8 cellular contexts compared by ENCODE assay signal in genomic region chr7:77696057-77696642, GRCh38. TPM values are rescaled to one million over a fixed set of nuclear protein-coding genes. Genes with fewer than 3 reads are reported as not detected.
DNase-seq lines count a peak whose midpoint lies in the region; ATAC-seq and TF ChIP-seq lines count a peak whose summit lies in the region.

TSS of gene RSBN1L (plus strand) at chr7:77696459. CDS start at chr7:77696470, 11 bp downstream.

- CTCF ChIA-PET in OCI-LY7 (lab: Charles Lee; ENCODE audit: unreplicated experiment), result interaction anchor here (0.6 kb wide), 1 partner anchor 133 kb away, joined by 4 read pairs; no protein-coding TSS in a partner anchor

- H3K27ac ChIP-seq in OCI-LY7 (ENCODE audit: low read depth, low read length, poor library complexity, severe bottlenecking), result peak within 1 kb of the TSS; percentile 85

- H2AFZ ChIP-seq in OCI-LY7 (ENCODE audit: low read length), result peak within 1 kb of the TSS; percentile 92

- peaks cover 76% of the 10 kb centered on the region for H3K79me2 ChIP-seq in OCI-LY7 (ENCODE audit: insufficient read depth, low read depth, low read length)

- intact Hi-C loops in OCI-LY7 (cut with micrococcal nuclease; ENCODE audit: unreplicated experiment), result loop anchor here (2.0 to 5.0 kb wide), 4 partner anchors 63 to 226 kb away; partner anchors contain the start of genes PHTF2 and TMEM60
- intact Hi-C loops in mucosa of descending colon (cut with DNase I, micrococcal nuclease), result no loop called here

- H4K20me1 ChIP-seq in OCI-LY7 (ENCODE audit: insufficient read depth, low read length), result peaks cover 30% of the 10 kb centered on the region

- 0 out of 2 replicates have a peak, but pooled peaks have one; percentile 31 for TF ChIP-seq CTCF in OCI-LY7 (conservative IDR thresholded peaks at IDR 0.05; ENCODE audit: low read length)
- TF ChIP-seq CTCF in epithelial cell of esophagus (IDR thresholded peaks at IDR 0.05; ENCODE audit: insufficient read depth, low read depth, low read length, missing control alignments), result peak; percentile 35
- peak; percentile 12 for TF ChIP-seq CTCF in mucosa of descending colon (IDR thresholded peaks at IDR 0.05)

- no TSS peak for BruUV-seq in OCI-LY7 (replicated peaks; lab: Mats Ljungman, UMichigan)

- peaks cover 29% of the 10 kb centered on the region for H3K4me1 ChIP-seq in OCI-LY7 (ENCODE audit: insufficient read depth, low read length, poor library complexity, severe bottlenecking)
- peaks cover 42% of the 10 kb centered on the region for H3K4me1 ChIP-seq in mucosa of descending colon (ENCODE audit: low read depth)

- peak within 1 kb of the TSS; percentile 94 for H3K4me2 ChIP-seq in OCI-LY7 (ENCODE audit: low read length)

- H3K9me2 ChIP-seq in OCI-LY7 (ENCODE audit: insufficient read depth, low read length), result no peaks in the 10 kb centered on the region

- DNase-seq in DMS114 treated with DMSO at 0.1 percent for 48 hours (lab: John Stamatoyannopoulos, UW; ENCODE audit: unreplicated experiment) (peak; percentile 95), HuH-7.5 (ENCODE audit: low spot score) (peak; percentile 69), OCI-LY7 (ENCODE audit: low spot score) (peak; percentile 98), activated T-cell treated with anti-CD3 and anti-CD28 coated beads for 24 hours (ENCODE audit: low read depth) (peak; percentile 98), epithelial cell of esophagus (ENCODE audit: low read depth) (peak; percentile 99), mucosa of descending colon (peak; percentile 99)
- peak; percentile 97 for DNase-seq in stimulated activated CD8-positive, alpha-beta memory T cell treated with anti-CD3 and anti-CD28 coated beads, Interleukin-4, amount 100 ng/mL, for 24 hours (ENCODE audit: low read depth)

- H3K4me3 ChIP-seq in OCI-LY7 (ENCODE audit: low read depth, low read length, poor library complexity, severe bottlenecking) (peak within 1 kb of the TSS; percentile 99), epithelial cell of esophagus (ENCODE audit: low read length) (peak within 1 kb of the TSS; percentile 94), mucosa of descending colon (peak within 1 kb of the TSS; percentile 80)

- peak; percentile 95 for ATAC-seq in GM21526 (IDR thresholded peaks at IDR 0.05; ENCODE audit: low FRiP score, unreplicated experiment)
- ATAC-seq in mucosa of descending colon, result peak; percentile 96

- POLR2A ChIA-PET in OCI-LY7 (lab: Charles Lee), result interaction anchor here (0.8 to 2.0 kb wide), 9 partner anchors 9 to 207 kb away, joined by 3 to 10 read pairs (median 4); no protein-coding TSS in a partner anchor

- H3K9me3 ChIP-seq in OCI-LY7 (ENCODE audit: low read length) (no peaks in the 10 kb centered on the region), mucosa of descending colon (no peaks in the 10 kb centered on the region)

- H3K36me3 ChIP-seq in OCI-LY7 (ENCODE audit: insufficient read depth, low read length) (peaks cover 32% of the 10 kb centered on the region), mucosa of descending colon (ENCODE audit: low read depth) (no peaks in the 10 kb centered on the region)

RNA-seq across cellular contexts. Expression of gene RSBN1L, which starts in this region (rescaled TPM):
- 23.3 and 27.4 TPM in 2 replicates for total RNA-seq in OCI-LY7 (2014; rRNA removed; shearing (Covaris generic))
- total RNA-seq in OCI-LY7 (2022) (30.0 and 30.4 TPM in 2 replicates), mucosa of descending colon (10 to 100 TPM; 19.1 to 31.5 (median 19.6) TPM)

Comparison
In these comparisons a context has a peak if more than half of its experiments do, and no peak if none do; other contexts are left out.
1. Peak in every context shown above with its lines: DNase-seq, ATAC-seq, H3K4me3 ChIP-seq and H3K27ac ChIP-seq.